7 cellular contexts compared by ENCODE assay signal in the genomic region with DNA sequence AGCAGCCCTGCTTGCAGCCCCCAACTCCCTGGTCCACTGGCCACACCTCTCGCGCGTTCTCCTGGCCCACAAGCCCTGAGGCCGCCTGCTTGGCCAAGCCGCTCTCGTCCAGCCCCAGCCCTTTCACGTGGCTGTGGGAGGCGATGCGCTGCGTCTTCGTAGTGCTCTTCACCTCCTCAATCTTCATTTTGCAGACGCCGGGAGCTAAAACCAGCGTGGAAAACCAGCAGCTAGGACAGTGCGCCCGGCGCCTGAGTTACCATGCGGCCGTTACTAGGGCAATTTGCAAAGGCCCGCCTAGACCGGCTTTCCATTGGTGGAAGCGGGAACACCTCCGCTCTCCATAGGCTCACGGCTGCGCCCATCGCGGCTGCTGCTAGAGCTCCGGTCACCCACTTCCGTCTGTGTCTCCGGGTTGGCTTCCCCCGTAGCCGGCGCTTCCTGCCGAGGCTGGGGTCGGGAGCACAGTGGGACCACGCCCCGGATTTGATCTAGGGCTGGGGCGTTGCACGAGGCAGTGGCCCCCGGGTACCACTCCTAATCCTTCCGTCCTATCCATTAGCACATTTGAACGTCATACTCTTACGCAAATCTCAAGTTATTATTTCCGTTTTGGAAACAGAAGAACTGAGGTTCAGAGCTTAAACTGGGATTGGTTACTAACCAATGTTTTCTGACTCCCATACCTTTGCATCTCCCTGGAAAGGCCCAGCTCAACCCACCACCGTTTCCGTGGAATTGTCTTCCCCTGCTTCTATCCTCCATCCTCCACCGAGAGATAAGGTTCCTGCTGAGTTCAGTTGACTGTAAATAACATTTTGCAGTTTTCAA. TPM values are rescaled to one million over a fixed set of nuclear protein-coding genes. Genes with fewer than 3 reads are reported as not detected.
A peak's percentile ranks its signal among the peaks of the same experiment; 100 is the strongest.
DNase-seq lines count a peak whose midpoint lies in the region; ATAC-seq, FAIRE-seq and TF ChIP-seq lines count a peak whose summit lies in the region.

TSS of gene RUVBL1 (minus strand) at position 275 of the 831 bp plus-strand sequence. CDS start at position 187, 88 bp downstream.

- peak; percentile 99 for DNase-seq in GM18507 (ENCODE audit: extremely low spot score, insufficient read length, low read depth)
- peak; percentile 96 for DNase-seq in NCI-H2029 treated with DMSO at 0.1 percent for 48 hours (lab: John Stamatoyannopoulos, UW)
- DNase-seq in T-helper 9 cell, result peak; percentile 92
- DNase-seq in astrocyte of the cerebellum (ENCODE audit: low read depth), result peak; percentile 93
- DNase-seq in hepatic stellate cell (ENCODE audit: low spot score), result peak; percentile 99
- DNase-seq in renal cortical epithelial cell (ENCODE audit: low read depth), result peak; percentile 93

- in situ Hi-C loops in astrocyte of the cerebellum (cut with HindIII; ENCODE audit: low sequenced_read_pairs), result no loop called here

- peak; percentile 99 for ATAC-seq in HG02981 (IDR thresholded peaks at IDR 0.05; ENCODE audit: unreplicated experiment)

- H3K4me3 ChIP-seq in astrocyte of the cerebellum (ENCODE audit: low read depth, low read length), result peak within 1 kb of the TSS; percentile 65

- no peak for TF ChIP-seq CTCF in astrocyte of the cerebellum (IDR thresholded peaks at IDR 0.05; ENCODE audit: low read depth, low read length, missing control alignments)

- peak; percentile 92 for FAIRE-seq in GM18507 (lab: Jason Lieb, UNC)

RNA-seq across cellular contexts. Expression of gene RUVBL1, which starts in this region (rescaled TPM):
- 79.1 and 86.7 TPM in 2 replicates for total RNA-seq in renal cortical epithelial cell

Comparison
In these comparisons a context has a peak if more than half of its experiments do, and no peak if none do; other contexts are left out.
1. Peak in every context shown above with its lines: DNase-seq, ATAC-seq and H3K4me3 ChIP-seq.